18 cellular contexts compared by ENCODE assay signal in the genomic region with DNA sequence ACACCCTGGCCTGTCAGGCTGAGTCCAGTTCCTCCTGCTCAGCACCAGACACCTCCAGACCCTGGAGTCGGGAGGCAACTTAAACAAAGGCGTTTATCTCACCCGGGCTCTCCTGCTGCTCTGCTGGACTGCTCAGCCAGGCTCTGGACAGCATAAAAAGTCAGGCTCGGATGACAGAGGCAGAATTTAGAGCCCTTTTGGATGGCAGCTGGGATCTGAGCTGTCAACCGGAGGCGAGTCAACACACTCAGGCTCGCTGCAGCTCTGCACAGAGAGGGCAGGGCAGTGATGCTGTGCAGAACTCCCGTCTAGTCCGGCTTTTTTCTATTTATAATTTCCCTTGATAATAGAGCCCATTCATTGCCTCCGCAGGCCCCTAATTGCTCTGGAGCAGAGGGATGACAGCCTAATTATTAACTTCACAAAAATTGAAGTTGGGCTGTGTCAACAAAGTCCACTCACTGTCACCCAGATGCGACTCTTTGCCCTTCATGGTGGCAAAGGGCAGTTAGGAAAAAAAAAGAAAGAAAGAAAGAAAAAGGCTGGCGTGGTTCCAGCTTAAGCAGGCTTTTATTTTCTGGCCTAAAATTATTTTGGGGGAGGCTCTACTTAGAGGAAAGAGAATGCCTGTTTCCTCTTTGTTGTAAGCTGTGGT. TPM values are rescaled to one million over a fixed set of nuclear protein-coding genes. Genes with fewer than 3 reads are reported as not detected.
DNase-seq lines count a peak whose midpoint lies in the region; ATAC-seq and TF ChIP-seq lines count a peak whose summit lies in the region.
"Had no signal": no experiment of that assay in that cellular context is flagged by ENCODE, and none has a peak within 500 bp of the region (broad histone marks: within the 10 kb centered on the region; RNA-seq: fewer than 3 reads in every experiment).

No MANE protein-coding gene starts in this region.

- no peak overlapping the region for H3K4me3 Mint-ChIP-seq in osteocyte (ENCODE audit: unreplicated experiment)

- no peaks in the 10 kb centered on the region for H3K9me3 ChIP-seq in heart left ventricle
- H3K9me3 ChIP-seq in effector memory CD4-positive, alpha-beta T cell (ENCODE audit: control insufficient read depth, low read length): no peaks in the 10 kb centered on the region
- H3K9me3 ChIP-seq: body of pancreas, gastrocnemius medialis, tibial artery had no signal

- 11 to 21% (median 17%) methylated on average over 12 of the region's 12 CpGs for WGBS in heart left ventricle, 4 donors

- no peak for TF ChIP-seq CTCF in heart left ventricle (IDR thresholded peaks at IDR 0.05)
- TF ChIP-seq CTCF in osteocyte (IDR thresholded peaks at IDR 0.05): no peak

- peaks cover 9% of the 10 kb centered on the region for H3K27me3 Mint-ChIP-seq in osteocyte (ENCODE audit: unreplicated experiment)

- no peak overlapping the region for H3K4me3 ChIP-seq in heart left ventricle
- H3K4me3 ChIP-seq in effector memory CD4-positive, alpha-beta T cell (ENCODE audit: insufficient read depth, low read depth, low read length, poor library complexity, severe bottlenecking): no peak overlapping the region
- H3K4me3 ChIP-seq: body of pancreas, gastrocnemius medialis, tibial artery had no signal

- ATAC-seq in SK-N-SH treated with all-trans-retinoic acid at 6 μM for 48 hours: peak; percentile 70
- peak; percentile 36 to 82 (median 78) for ATAC-seq in heart left ventricle
- ATAC-seq: body of pancreas, gastrocnemius medialis had no signal

- intact Hi-C loops in heart left ventricle (cut with DNase I): loop anchor here in 7 of 10 donors (5.0 to 10.0 kb wide), 4 partner anchors 282 to 1024 kb away; partner anchors contain the start of gene C5orf47 (in 3 of the 7)

- H3K27ac Mint-ChIP-seq in osteocyte (ENCODE audit: unreplicated experiment): peak overlapping the region; percentile 34

- H3K4me1 Mint-ChIP-seq in osteocyte (ENCODE audit: unreplicated experiment): peaks cover 50% of the 10 kb centered on the region

- H3K36me3 Mint-ChIP-seq in osteocyte (ENCODE audit: unreplicated experiment): no peaks in the 10 kb centered on the region

- H3K36me3 ChIP-seq in heart left ventricle: no peaks in the 10 kb centered on the region
- H3K36me3 ChIP-seq in effector memory CD4-positive, alpha-beta T cell (ENCODE audit: control insufficient read depth, insufficient read depth, low read length): no peaks in the 10 kb centered on the region
- H3K36me3 ChIP-seq: gastrocnemius medialis, tibial artery had no signal

- H3K27me3 ChIP-seq in heart left ventricle: peaks cover 0 to 38% (median 0%) of the 10 kb centered on the region in 9 donors
- peaks cover 24% of the 10 kb centered on the region for H3K27me3 ChIP-seq in effector memory CD4-positive, alpha-beta T cell (replicated peaks; ENCODE audit: control insufficient read depth, insufficient read depth, low read length, poor library complexity, severe bottlenecking)
- H3K27me3 ChIP-seq: body of pancreas had no signal

- no peaks in the 10 kb centered on the region for H3K9me3 Mint-ChIP-seq in osteocyte (ENCODE audit: unreplicated experiment)

- DNase-seq in NCI-H1417 treated with DMSO at 0.1 percent for 48 hours (lab: John Stamatoyannopoulos, UW): peak; percentile 59
- peak in 3 of 5 donors; percentile 35 to 63 (median 57) for DNase-seq in heart left ventricle
- no peak for DNase-seq in osteocyte (ENCODE audit: extremely low spot score, unreplicated experiment)
- no peak for DNase-seq in effector memory CD4-positive, alpha-beta T cell
- DNase-seq in dermis blood vessel endothelial cell: no peak
- DNase-seq in NCI-H1930 (lab: John Stamatoyannopoulos, UW): no peak
- DNase-seq in GM19238 (ENCODE audit: insufficient read length, low spot score): no peak
- DNase-seq: body of pancreas; effector CD8-positive, alpha-beta T cell; gastrocnemius medialis; GDM1; NCI-H2171; stimulated activated CD4-positive, alpha-beta T cell treated with anti-CD3 and anti-CD28 coated beads, Interleukin-2, amount 100 ng/mL, for 48 hours; tibial artery had no signal

- TF ChIP-seq POLR2A in heart left ventricle (IDR thresholded peaks at IDR 0.05): no peak

- H3K4me1 ChIP-seq in heart left ventricle: peaks cover 0 to 21% (median 8%) of the 10 kb centered on the region in 12 donors
- peaks cover 5% of the 10 kb centered on the region for H3K4me1 ChIP-seq in effector memory CD4-positive, alpha-beta T cell (ENCODE audit: control insufficient read depth, insufficient read depth, low read length, poor library complexity, severe bottlenecking)

- peak overlapping the region in 7 of 12 donors; percentile 2 to 52 (median 25) for H3K27ac ChIP-seq in heart left ventricle
- no peak overlapping the region for H3K27ac ChIP-seq in effector memory CD4-positive, alpha-beta T cell (ENCODE audit: insufficient read depth, low read length, poor library complexity, severe bottlenecking)
- H3K27ac ChIP-seq: body of pancreas, C4-2B, gastrocnemius medialis, tibial artery had no signal

TF ChIP-seq in SK-N-SH treated with all-trans-retinoic acid at 6 μM for 48 hours, 23 proteins besides CTCF, POLR2A, EP300 and RAD21 (continues in another document):
- TF ChIP-seq, protein P1, sequence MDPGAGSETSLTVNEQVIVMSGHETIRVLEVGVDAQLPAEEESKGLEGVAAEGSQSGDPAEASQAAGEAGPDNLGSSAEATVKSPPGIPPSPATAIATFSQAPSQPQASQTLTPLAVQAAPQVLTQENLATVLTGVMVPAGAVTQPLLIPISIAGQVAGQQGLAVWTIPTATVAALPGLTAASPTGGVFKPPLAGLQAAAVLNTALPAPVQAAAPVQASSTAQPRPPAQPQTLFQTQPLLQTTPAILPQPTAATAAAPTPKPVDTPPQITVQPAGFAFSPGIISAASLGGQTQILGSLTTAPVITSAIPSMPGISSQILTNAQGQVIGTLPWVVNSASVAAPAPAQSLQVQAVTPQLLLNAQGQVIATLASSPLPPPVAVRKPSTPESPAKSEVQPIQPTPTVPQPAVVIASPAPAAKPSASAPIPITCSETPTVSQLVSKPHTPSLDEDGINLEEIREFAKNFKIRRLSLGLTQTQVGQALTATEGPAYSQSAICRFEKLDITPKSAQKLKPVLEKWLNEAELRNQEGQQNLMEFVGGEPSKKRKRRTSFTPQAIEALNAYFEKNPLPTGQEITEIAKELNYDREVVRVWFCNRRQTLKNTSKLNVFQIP (CRISPR knock-in tag; IDR thresholded peaks at IDR 0.05; ENCODE audit: borderline replicate concordance, low read depth): no peak
- TF ChIP-seq ARNTL (CRISPR knock-in tag; IDR thresholded peaks at IDR 0.05; ENCODE audit: borderline replicate concordance, low read depth) (no peak), PPARA (CRISPR knock-in tag; IDR thresholded peaks at IDR 0.05; ENCODE audit: borderline replicate concordance) (no peak), RARB (CRISPR knock-in tag; IDR thresholded peaks at IDR 0.05) (no peak), ESRRG (CRISPR knock-in tag; IDR thresholded peaks at IDR 0.05) (no peak), TCF4 (CRISPR knock-in tag; IDR thresholded peaks at IDR 0.05; ENCODE audit: borderline replicate concordance) (0 out of 2 replicates have a peak, but pooled peaks have one; percentile 29), CSRNP3 (CRISPR knock-in tag; IDR thresholded peaks at IDR 0.05) (no peak), BACH2 (CRISPR knock-in tag; IDR thresholded peaks at IDR 0.05; ENCODE audit: borderline replicate concordance) (no peak), SNAI2 (CRISPR knock-in tag; IDR thresholded peaks at IDR 0.05) (no peak), CREB5 (CRISPR knock-in tag; IDR thresholded peaks at IDR 0.05; ENCODE audit: low read depth) (no peak)

RNA-seq across cellular contexts. Expression of gene STC2, which starts 37.6 kb away (rescaled TPM):
- total RNA-seq in heart left ventricle: 10 to 100 TPM in 4 of 9 donors, 1 to 10 TPM in 5; 3.9 to 15.0 (median 8.6) TPM
- 10 to 100 TPM in 1 of 2 donors, 1 to 10 TPM in 1; 6.2 to 15.2 TPM for polyA plus RNA-seq in heart left ventricle
- 334 and 341 TPM in 2 replicates for total RNA-seq in osteocyte
- 11.7 and 39.3 TPM in 2 replicates for total RNA-seq in dermis blood vessel endothelial cell

RNA-seq across cellular contexts. Expression of gene NKX2-5, which starts 55.6 kb away (rescaled TPM):
- total RNA-seq in heart left ventricle: 100 to 1,000 TPM; 132 to 451 (median 247) TPM
- 100 to 1,000 TPM; 153 to 356 TPM for polyA plus RNA-seq in heart left ventricle
- 15.5 and 16.4 TPM in 2 replicates for total RNA-seq in osteocyte
- 0.28 TPM in 1 of 2 replicates, not detected in the other for total RNA-seq in dermis blood vessel endothelial cell
- total RNA-seq: body of pancreas, gastrocnemius medialis, renal cortical epithelial cell had no signal
- polyA plus RNA-seq: keratinocyte had no signal

Comparison
In these comparisons a context has a peak if more than half of its experiments do, and no peak if none do; other contexts are left out.
1. DNase-seq: peak in NCI-H1417 treated with DMSO at 0.1 percent for 48 hours (single experiment) and heart left ventricle (3 of 5); none in osteocyte (single experiment), effector memory CD4-positive, alpha-beta T cell (0 of 3), dermis blood vessel endothelial cell (single experiment), NCI-H1930 (0 of 2) and GM19238 (single experiment).
2. RNA of gene NKX2-5, which starts 55.6 kb away (total RNA-seq): 132 to 451 TPM in heart left ventricle and 15.5 to 16.4 TPM in osteocyte; 0.28 TPM in dermis blood vessel endothelial cell; every median in the first group is over 10 times any median in the second.